23 cellular contexts compared by ENCODE assay signal in the genomic region with DNA sequence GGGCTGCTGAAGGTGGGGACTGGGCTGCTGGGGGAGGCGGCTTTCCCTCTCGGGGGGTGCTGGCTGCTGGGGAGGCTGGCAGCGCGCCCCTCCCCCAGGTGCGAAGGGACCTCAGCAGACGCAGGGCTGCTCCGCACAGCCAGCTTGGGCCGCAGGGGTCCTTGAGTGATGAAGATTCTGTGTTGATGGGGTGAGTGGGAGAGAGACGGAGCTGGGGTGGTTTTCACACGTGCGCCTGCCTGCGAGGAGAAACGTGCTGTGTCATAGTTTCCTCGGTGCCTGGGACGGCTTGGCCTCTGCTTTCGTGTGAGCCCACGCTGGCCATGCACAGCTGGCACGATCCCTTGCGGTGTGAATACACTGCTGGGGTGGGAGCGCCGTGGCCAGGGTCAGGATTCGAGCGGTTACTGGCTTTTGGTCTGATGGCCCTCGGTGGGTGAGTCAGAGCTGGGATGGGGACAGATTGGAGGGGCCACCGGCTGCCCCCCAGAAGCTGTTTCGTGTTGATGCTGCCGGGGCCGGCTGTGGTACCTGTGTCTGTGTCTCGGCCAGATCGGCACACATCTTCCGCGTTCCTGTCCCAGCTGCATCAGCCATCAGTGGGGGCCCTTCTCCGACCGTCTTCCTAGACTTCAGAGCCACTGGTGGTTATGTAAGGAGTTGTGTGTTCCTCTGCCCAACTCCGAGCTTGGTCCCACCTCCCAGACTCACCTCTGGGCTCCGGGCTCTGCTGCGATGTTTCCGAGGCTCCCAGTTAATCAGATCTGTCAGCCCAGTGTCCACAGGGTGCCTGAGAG. TPM values are rescaled to one million over a fixed set of nuclear protein-coding genes. Genes with fewer than 3 reads are reported as not detected.
DNase-seq lines count a peak whose midpoint lies in the region; ATAC-seq and TF ChIP-seq lines count a peak whose summit lies in the region.
"Had no signal": no experiment of that assay in that cellular context is flagged by ENCODE, and none has a peak within 500 bp of the region (broad histone marks: within the 10 kb centered on the region; RNA-seq: fewer than 3 reads in every experiment).

No MANE protein-coding gene starts in this region.

- 86 to 89% (median 87%) methylated on average over 32 to 38 of the region's 38 CpGs for WGBS in stomach, 5 donors

- H3K27ac ChIP-seq in right atrium auricular region (no peak overlapping the region), stomach (no peak overlapping the region)
- H3K27ac ChIP-seq: brain microvascular endothelial cell, prostate gland, tibial artery had no signal

- H3K36me3 ChIP-seq in right atrium auricular region (no peaks in the 10 kb centered on the region), stomach (peaks cover 0 to 23% (median 16%) of the 10 kb centered on the region in 4 donors)
- H3K36me3 ChIP-seq: brain microvascular endothelial cell, prostate gland had no signal

- TF ChIP-seq POLR2A in stomach (IDR thresholded peaks at IDR 0.05): no peak

- DNase-seq in G401 (ENCODE audit: low spot score) (peak; percentile 58), T-helper 17 cell (no peak), glutamatergic neuron (no peak), occipital lobe (lab: John Stamatoyannopoulos, UW) (peak; percentile 44), right atrium auricular region (ENCODE audit: low spot score) (no peak), stomach (no peak)
- DNase-seq: activated CD4-positive, alpha-beta memory T cell treated with anti-CD3 and anti-CD28 coated beads, Interleukin-2, amount 10 ng/mL, durations not matched to agents 7 days and 5 days; activated effector memory CD4-positive, alpha-beta T cell treated with Interleukin-2 at 50 U/mL for 16 hours; brain microvascular endothelial cell; CD8-positive, alpha-beta T cell; mesenchymal stem cell; naive B cell; NCI-H1105; NCI-H2081; small intestine; stimulated activated CD4-positive, alpha-beta T cell treated with anti-CD3 and anti-CD28 coated beads, Interleukin-2, amount 100 ng/mL, for 24 hours; stimulated activated naive B cell treated with anti-CD40 and anti-IgM and Interleukin-4, amounts not matched to agents 10 μg/mL and 1 μg/mL and 100 μg/mL, for 72 hours; tibial artery had no signal

- peaks cover 13% of the 10 kb centered on the region for H3K4me1 Mint-ChIP-seq in T-helper 17 cell
- peaks cover 27% of the 10 kb centered on the region for H3K4me1 Mint-ChIP-seq in glutamatergic neuron (ENCODE audit: low read depth, unreplicated experiment)
- H3K4me1 Mint-ChIP-seq: activated CD4-positive, alpha-beta memory T cell treated with anti-CD3 and anti-CD28 coated beads, Interleukin-2, amount 10 ng/mL, durations not matched to agents 7 days and 5 days had no signal

- no peaks in the 10 kb centered on the region for H3K4me1 ChIP-seq in right atrium auricular region
- no peaks in the 10 kb centered on the region for H3K4me1 ChIP-seq in stomach
- H3K4me1 ChIP-seq: prostate gland had no signal

- intact Hi-C loops in stomach (cut with DNase I; ENCODE audit: low total_unique reads): no loop called here

- H3K27ac Mint-ChIP-seq in T-helper 17 cell: peak overlapping the region; percentile 21
- peak overlapping the region; percentile 98 for H3K27ac Mint-ChIP-seq in glutamatergic neuron (ENCODE audit: unreplicated experiment)
- H3K27ac Mint-ChIP-seq: activated CD4-positive, alpha-beta memory T cell treated with anti-CD3 and anti-CD28 coated beads, Interleukin-2, amount 10 ng/mL, durations not matched to agents 7 days and 5 days; CD8-positive, alpha-beta T cell; stimulated activated naive B cell treated with anti-CD40 and anti-IgM and Interleukin-4, amounts not matched to agents 10 μg/mL and 1 μg/mL and 100 μg/mL, for 72 hours had no signal

- no peak for ATAC-seq in T-helper 17 cell
- no peak for ATAC-seq in GM21381 (IDR thresholded peaks at IDR 0.05; ENCODE audit: unreplicated experiment)
- no peak for ATAC-seq in GM18520 (IDR thresholded peaks at IDR 0.05; ENCODE audit: unreplicated experiment)
- ATAC-seq: CD8-positive, alpha-beta T cell; Panc1; stimulated activated naive B cell treated with anti-CD40 and anti-IgM and Interleukin-4, amounts not matched to agents 10 μg/mL and 1 μg/mL and 100 μg/mL, for 72 hours had no signal

- in situ Hi-C loops in G401 (cut with HindIII; ENCODE audit: low sequenced_read_pairs): no loop called here

- H3K9me3 Mint-ChIP-seq in glutamatergic neuron (ENCODE audit: unreplicated experiment): peaks cover 8% of the 10 kb centered on the region

- H3K4me3 Mint-ChIP-seq in T-helper 17 cell: no peak overlapping the region
- peak overlapping the region; percentile 96 for H3K4me3 Mint-ChIP-seq in glutamatergic neuron (ENCODE audit: unreplicated experiment)
- H3K4me3 Mint-ChIP-seq: activated CD4-positive, alpha-beta memory T cell treated with anti-CD3 and anti-CD28 coated beads, Interleukin-2, amount 10 ng/mL, durations not matched to agents 7 days and 5 days; CD8-positive, alpha-beta T cell; naive B cell; stimulated activated naive B cell treated with anti-CD40 and anti-IgM and Interleukin-4, amounts not matched to agents 10 μg/mL and 1 μg/mL and 100 μg/mL, for 72 hours had no signal

- H3K27me3 ChIP-seq in right atrium auricular region (no peaks in the 10 kb centered on the region), stomach (peaks cover 0 to 44% (median 0%) of the 10 kb centered on the region in 3 donors)

- peaks cover 9% of the 10 kb centered on the region for H3K36me3 Mint-ChIP-seq in T-helper 17 cell (ENCODE audit: low read depth)
- H3K36me3 Mint-ChIP-seq in glutamatergic neuron (ENCODE audit: unreplicated experiment): peaks cover 22% of the 10 kb centered on the region

- no peak for TF ChIP-seq EP300 in stomach (IDR thresholded peaks at IDR 0.05)

- H3K27me3 Mint-ChIP-seq in T-helper 17 cell (no peaks in the 10 kb centered on the region), glutamatergic neuron (ENCODE audit: unreplicated experiment) (peaks cover 13% of the 10 kb centered on the region)
- H3K27me3 Mint-ChIP-seq: activated CD4-positive, alpha-beta memory T cell treated with anti-CD3 and anti-CD28 coated beads, Interleukin-2, amount 10 ng/mL, durations not matched to agents 7 days and 5 days; naive B cell; stimulated activated naive B cell treated with anti-CD40 and anti-IgM and Interleukin-4, amounts not matched to agents 10 μg/mL and 1 μg/mL and 100 μg/mL, for 72 hours had no signal

- H3K4me3 ChIP-seq in right atrium auricular region (no peak overlapping the region), stomach (no peak overlapping the region)
- H3K4me3 ChIP-seq: prostate gland, tibial artery had no signal

- TF ChIP-seq CTCF in glutamatergic neuron (IDR thresholded peaks at IDR 0.05; ENCODE audit: partially characterized antibody, unreplicated experiment) (no peak), right atrium auricular region (IDR thresholded peaks at IDR 0.05) (no peak), stomach (IDR thresholded peaks at IDR 0.05) (no peak)

- H3K9me3 ChIP-seq in T-helper 17 cell (ENCODE audit: control insufficient read depth, low read length, poor library complexity, severe bottlenecking) (peaks cover 3% of the 10 kb centered on the region), right atrium auricular region (peaks cover 0 to 17% of the 10 kb centered on the region in 2 donors), stomach (peaks cover 12 to 38% (median 24%) of the 10 kb centered on the region in 4 donors)
- H3K9me3 ChIP-seq: prostate gland had no signal

RNA-seq across cellular contexts. Expression of a gene that starts 24.9 kb away (rescaled TPM):
- 96.8 and 107 TPM in 2 replicates for total RNA-seq in G401 (2014; rRNA removed; shearing (Covaris generic))
- total RNA-seq in T-helper 17 cell (10 to 100 TPM; 26.0 to 33.5 TPM), glutamatergic neuron (ENCODE audit: unreplicated experiment) (120 TPM), occipital lobe (58.3 TPM), right atrium auricular region (10 to 100 TPM; 15.3 to 16.4 TPM), stomach (10 to 100 TPM; 11.1 to 55.8 (median 21.3) TPM)
- 10 to 100 TPM; 23.7 to 38.8 (median 27.3) TPM for polyA plus RNA-seq in stomach

RNA-seq across cellular contexts. Expression of a gene that starts 56.0 kb away (rescaled TPM):
- total RNA-seq in G401 (2014; rRNA removed; shearing (Covaris generic)): 1.1 and 1.2 TPM in 2 replicates
- total RNA-seq in T-helper 17 cell: under 1 TPM in 1 of 2 donors, not detected in 1; 0.17 TPM
- total RNA-seq in glutamatergic neuron (ENCODE audit: unreplicated experiment): 2.5 TPM
- total RNA-seq in occipital lobe: 0.62 TPM
- total RNA-seq in right atrium auricular region: not detected
- total RNA-seq in stomach: 1 to 10 TPM in 1 of 5 donors, not detected in 4; 1.5 TPM
- under 1 TPM in 2 of 3 donors, not detected in 1; 0.50 to 0.95 TPM for polyA plus RNA-seq in stomach
- total RNA-seq: activated CD4-positive, alpha-beta memory T cell treated with anti-CD3 and anti-CD28 coated beads, Interleukin-2, amount 10 ng/mL, durations not matched to agents 7 days and 5 days; NCI-H460 had no signal

Comparison
In these comparisons a context has a peak if more than half of its experiments do, and no peak if none do; other contexts are left out.
1. DNase-seq: peak in G401 (single experiment) and occipital lobe (single experiment); none in T-helper 17 cell (0 of 3), glutamatergic neuron (single experiment), right atrium auricular region (single experiment) and stomach (single experiment).